11 cellular contexts compared by ENCODE assay signal in genomic region chr17:13024033-13024432, GRCh38. TPM values are rescaled to one million over a fixed set of nuclear protein-coding genes. Genes with fewer than 3 reads are reported as not detected.
A peak's percentile ranks its signal among the peaks of the same experiment; 100 is the strongest.
DNase-seq lines count a peak whose midpoint lies in the region; ATAC-seq and TF ChIP-seq lines count a peak whose summit lies in the region.
"Had no signal": no experiment of that assay in that cellular context is flagged by ENCODE, and none has a peak within 500 bp of the region (broad histone marks: within the 10 kb centered on the region; RNA-seq: fewer than 3 reads in every experiment).

No MANE protein-coding gene starts in this region.

- no peaks in the 10 kb centered on the region for H3K9me3 ChIP-seq in parathyroid adenoma (ENCODE audit: control insufficient read depth, low read length)

- CTCF ChIA-PET in activated CD4-positive, alpha-beta T cell treated with anti-CD3 and anti-CD28 coated beads for 36 hours (lab: Charles Lee), result interaction anchor here (0.7 to 2.3 kb wide), 5 partner anchors 7 to 91 kb away, joined by 3 to 11 read pairs (median 3); no protein-coding TSS in a partner anchor

- H3K9ac ChIP-seq in parathyroid adenoma, result no peak overlapping the region

- DNase-seq in activated CD4-positive, alpha-beta T cell treated with anti-CD3 and anti-CD28 coated beads for 36 hours, result no peak
- DNase-seq in activated CD4-positive, alpha-beta T cell treated with anti-CD3 and anti-CD28 coated beads for 48 hours, result no peak
- DNase-seq in NCI-H146 treated with DMSO at 0.1 percent for 48 hours (lab: John Stamatoyannopoulos, UW; ENCODE audit: unreplicated experiment) (peak; percentile 25), cerebellar cortex (ENCODE audit: low spot score) (peak; percentile 44), cerebellar nuclear complex (lab: John Stamatoyannopoulos, UW) (no peak), H7 (no peak), sciatic nerve (ENCODE audit: low spot score) (no peak)
- DNase-seq: NCI-H526 treated with DMSO at 0.1 percent for 48 hours had no signal

- H3K36me3 Mint-ChIP-seq in activated CD4-positive, alpha-beta T cell treated with anti-CD3 and anti-CD28 coated beads for 36 hours (ENCODE audit: low read depth), result no peaks in the 10 kb centered on the region
- H3K36me3 Mint-ChIP-seq: IgD-negative memory B cell had no signal

- peak; percentile 48 for ATAC-seq in activated CD4-positive, alpha-beta T cell treated with anti-CD3 and anti-CD28 coated beads for 36 hours
- no peak for ATAC-seq in sciatic nerve

- POLR2A ChIA-PET in activated CD4-positive, alpha-beta T cell treated with anti-CD3 and anti-CD28 coated beads for 36 hours (lab: Charles Lee), result no interaction called here

- H2AFZ ChIP-seq in parathyroid adenoma, result peak overlapping the region; percentile 12

- H3K79me2 ChIP-seq in parathyroid adenoma, result no peaks in the 10 kb centered on the region

- no peak overlapping the region for H3K4me3 ChIP-seq in parathyroid adenoma (ENCODE audit: low read depth, low read length)
- H3K4me3 ChIP-seq in H7 (ENCODE audit: insufficient read depth, low read depth, low read length), result no peak overlapping the region
- H3K4me3 ChIP-seq: cardiac muscle cell had no signal

- no peak overlapping the region for H3K27ac ChIP-seq in parathyroid adenoma
- H3K27ac ChIP-seq: cardiac muscle cell had no signal

- peaks cover 5% of the 10 kb centered on the region for H3K4me1 Mint-ChIP-seq in activated CD4-positive, alpha-beta T cell treated with anti-CD3 and anti-CD28 coated beads for 36 hours

- H3K4me1 ChIP-seq in parathyroid adenoma, result no peaks in the 10 kb centered on the region

- no peak overlapping the region for H3K4me3 Mint-ChIP-seq in activated CD4-positive, alpha-beta T cell treated with anti-CD3 and anti-CD28 coated beads for 36 hours

- TF ChIP-seq CTCF in parathyroid adenoma (IDR thresholded peaks at IDR 0.05), result no peak

- H3K27me3 Mint-ChIP-seq in activated CD4-positive, alpha-beta T cell treated with anti-CD3 and anti-CD28 coated beads for 36 hours, result peaks cover 14% of the 10 kb centered on the region

- H3K4me2 ChIP-seq in parathyroid adenoma (ENCODE audit: low read length), result no peak overlapping the region

- H3K9me3 Mint-ChIP-seq in activated CD4-positive, alpha-beta T cell treated with anti-CD3 and anti-CD28 coated beads for 36 hours (ENCODE audit: low read depth), result no peaks in the 10 kb centered on the region

- H3K27me3 ChIP-seq in parathyroid adenoma (ENCODE audit: control insufficient read depth, insufficient read depth, low read length) (no peaks in the 10 kb centered on the region), H7 (ENCODE audit: control insufficient read depth, insufficient read depth, low read length) (no peaks in the 10 kb centered on the region)
- H3K27me3 ChIP-seq: cardiac muscle cell had no signal

- no peaks in the 10 kb centered on the region for H3K36me3 ChIP-seq in parathyroid adenoma (ENCODE audit: control insufficient read depth, insufficient read depth, low read length)
- H3K36me3 ChIP-seq in H7 (replicated peaks; ENCODE audit: control insufficient read depth, insufficient read depth, low read length), result no peaks in the 10 kb centered on the region
- H3K36me3 ChIP-seq: cardiac muscle cell had no signal

- H3K27ac Mint-ChIP-seq in activated CD4-positive, alpha-beta T cell treated with anti-CD3 and anti-CD28 coated beads for 36 hours, result no peak overlapping the region
- H3K27ac Mint-ChIP-seq: IgD-negative memory B cell had no signal

- intact Hi-C loops in activated CD4-positive, alpha-beta T cell treated with anti-CD3 and anti-CD28 coated beads for 36 hours (cut with DNase I, micrococcal nuclease), result no loop called here
- intact Hi-C loops in sciatic nerve (cut with DNase I), result no loop called here

RNA-seq across cellular contexts. Expression of gene ELAC2, which starts 6.2 kb away (rescaled TPM):
- 10 to 100 TPM; 67.4 to 96.6 TPM for total RNA-seq in activated CD4-positive, alpha-beta T cell treated with anti-CD3 and anti-CD28 coated beads for 36 hours
- 120 and 125 TPM in 2 replicates for total RNA-seq in H7 (2014; rRNA removed; shearing (Covaris generic))
- 51.4 TPM for total RNA-seq in sciatic nerve

Comparison
In these comparisons a context has a peak if more than half of its experiments do, and no peak if none do; other contexts are left out.
1. DNase-seq: peak in NCI-H146 treated with DMSO at 0.1 percent for 48 hours (single experiment) and cerebellar cortex (single experiment); none in activated CD4-positive, alpha-beta T cell treated with anti-CD3 and anti-CD28 coated beads for 36 hours (single experiment), activated CD4-positive, alpha-beta T cell treated with anti-CD3 and anti-CD28 coated beads for 48 hours (single experiment), cerebellar nuclear complex (0 of 2), H7 (single experiment) and sciatic nerve (single experiment).